In the genomic region with DNA sequence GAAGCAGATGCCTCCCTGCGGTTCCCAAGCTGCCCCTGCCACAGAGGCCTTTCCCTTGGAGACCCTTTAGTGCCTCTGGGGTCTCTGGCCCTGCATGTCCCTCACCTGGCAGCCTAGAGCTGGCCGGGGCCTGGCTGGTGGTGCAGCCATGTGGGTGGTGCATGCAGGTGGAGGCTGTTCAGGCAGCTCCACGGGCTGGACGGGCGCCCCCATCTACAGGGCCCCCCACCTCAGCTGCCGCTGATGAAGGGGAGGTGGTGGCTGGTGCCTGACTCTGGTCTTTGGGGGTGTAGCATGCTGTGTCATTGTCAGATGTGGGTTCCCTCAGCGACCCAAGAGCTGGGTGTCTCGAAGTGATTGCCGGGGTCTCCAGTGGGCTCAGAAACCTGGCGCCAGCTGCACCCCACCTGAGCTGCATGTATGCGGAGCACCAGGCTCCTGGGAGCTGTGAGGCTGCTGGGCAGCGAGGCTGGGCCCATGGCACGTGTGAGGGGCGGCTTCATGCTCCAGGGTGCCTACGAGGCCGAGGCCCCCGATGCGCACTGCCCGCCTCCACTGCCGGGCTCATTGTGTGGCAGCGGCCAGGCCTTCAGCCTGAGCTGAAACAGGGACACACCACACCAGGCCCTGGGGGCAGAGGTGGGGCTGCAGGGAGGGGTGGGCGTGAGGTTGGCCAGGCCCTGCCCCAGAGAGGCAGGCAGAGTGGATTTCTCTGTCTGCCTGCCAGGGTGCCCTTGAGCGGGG, we compare ENCODE assay signal across 24 cellular contexts. TPM values are rescaled to one million over a fixed set of nuclear protein-coding genes. Genes with fewer than 3 reads are reported as not detected.
DNase-seq lines count a peak whose midpoint lies in the region; ATAC-seq and TF ChIP-seq lines count a peak whose summit lies in the region.
"Had no signal": no experiment of that assay in that cellular context is flagged by ENCODE, and none has a peak within 500 bp of the region (broad histone marks: within the 10 kb centered on the region; RNA-seq: fewer than 3 reads in every experiment).

No MANE protein-coding gene starts in this region.

- CTCF ChIA-PET in SK-N-SH (lab: Yijun Ruan, JAX), result interaction anchor here (0.6 to 14.2 kb wide), 11 partner anchors 9 to 103 kb away, joined by 3 to 188 read pairs (median 4); no protein-coding TSS in a partner anchor

- no peak overlapping the region for H3K4me3 Mint-ChIP-seq in effector memory CD8-positive, alpha-beta T cell
- H3K4me3 Mint-ChIP-seq: activated CD4-positive, alpha-beta memory T cell treated with anti-CD3 and anti-CD28 coated beads for 36 hours; CD8-positive, alpha-beta memory T cell; nephron progenitor cell had no signal

- H3K9me3 Mint-ChIP-seq in effector memory CD8-positive, alpha-beta T cell, result no peaks in the 10 kb centered on the region
- H3K9me3 Mint-ChIP-seq: activated CD4-positive, alpha-beta memory T cell treated with anti-CD3 and anti-CD28 coated beads for 36 hours; activated naive CD4-positive, alpha-beta T cell treated with anti-CD3 and anti-CD28 coated beads, Interleukin-2, amount 50 U/mL, for 72 hours; activated T-helper 2 cell treated with anti-CD3 and anti-CD28 coated beads, Interferon-gamma antibody, Interleukin-2, Interleukin-4, amounts not matched to agents 10 μg/mL and 5 μg/mL and 100 μg/mL, durations not matched to agents 14 hours and 24 hours and 36 hours; nephron progenitor cell had no signal

- TF ChIP-seq CTCF in SK-N-SH (IDR thresholded peaks at IDR 0.05) (no peak), lower lobe of right lung (IDR thresholded peaks at IDR 0.05) (no peak), upper lobe of left lung (IDR thresholded peaks at IDR 0.05) (no peak)

- no peak for TF ChIP-seq RAD21 in SK-N-SH (IDR thresholded peaks at IDR 0.05; ENCODE audit: low read length)

- peaks cover 28 to 44% of the 10 kb centered on the region in 2 donors for H3K4me1 Mint-ChIP-seq in effector memory CD8-positive, alpha-beta T cell (ENCODE audit: low read depth in 2 of 2)

- ATAC-seq in SK-N-SH treated with all-trans-retinoic acid at 6 μM for 48 hours, result no peak
- ATAC-seq in lower lobe of right lung, result no peak
- no peak for ATAC-seq in upper lobe of left lung (ENCODE audit: low FRiP score in 2 of 2)
- no peak for ATAC-seq in HG03196 (IDR thresholded peaks at IDR 0.05; ENCODE audit: unreplicated experiment)
- no peak for ATAC-seq in effector memory CD8-positive, alpha-beta T cell (replicated peaks)
- ATAC-seq: activated naive CD4-positive, alpha-beta T cell treated with anti-CD3 and anti-CD28 coated beads, Interleukin-2, amount 50 U/mL, for 72 hours; left ventricle myocardium superior had no signal

- TF ChIP-seq POLR2A in upper lobe of left lung (IDR thresholded peaks at IDR 0.05), result no peak

- H2AFZ ChIP-seq in SK-N-SH (ENCODE audit: low read depth), result no peak overlapping the region
- H2AFZ ChIP-seq: hepatocyte had no signal

- no peak overlapping the region for H3K4me2 ChIP-seq in SK-N-SH
- H3K4me2 ChIP-seq: hepatocyte had no signal

- no peaks in the 10 kb centered on the region for H3K9me2 ChIP-seq in SK-N-SH

- H4K20me1 ChIP-seq in SK-N-SH (ENCODE audit: insufficient read depth), result no peaks in the 10 kb centered on the region

- H3K79me2 ChIP-seq in SK-N-SH (ENCODE audit: insufficient read depth), result no peaks in the 10 kb centered on the region
- H3K79me2 ChIP-seq: hepatocyte had no signal

- H3K4me3 ChIP-seq in SK-N-SH (ENCODE audit: low read depth in 2 of 2, low read length in 1 of 2) (no peak overlapping the region), lower lobe of right lung (no peak overlapping the region), upper lobe of left lung (no peak overlapping the region)
- H3K4me3 ChIP-seq: hepatocyte, mucosa of descending colon had no signal

- H3K27ac Mint-ChIP-seq in effector memory CD8-positive, alpha-beta T cell, result peak overlapping the region in 1 of 2 donors; percentile 98
- H3K27ac Mint-ChIP-seq: activated CD4-positive, alpha-beta memory T cell treated with anti-CD3 and anti-CD28 coated beads for 36 hours; activated naive CD4-positive, alpha-beta T cell treated with anti-CD3 and anti-CD28 coated beads, Interleukin-2, amount 50 U/mL, for 72 hours; activated T-helper 2 cell treated with anti-CD3 and anti-CD28 coated beads, Interferon-gamma antibody, Interleukin-2, Interleukin-4, amounts not matched to agents 10 μg/mL and 5 μg/mL and 100 μg/mL, durations not matched to agents 14 hours and 24 hours and 36 hours; nephron progenitor cell; progenitor cell of endocrine pancreas had no signal

- H3K36me3 Mint-ChIP-seq in effector memory CD8-positive, alpha-beta T cell (ENCODE audit: insufficient read depth), result peaks cover 12% of the 10 kb centered on the region
- H3K36me3 Mint-ChIP-seq: activated CD4-positive, alpha-beta memory T cell treated with anti-CD3 and anti-CD28 coated beads for 36 hours; activated naive CD4-positive, alpha-beta T cell treated with anti-CD3 and anti-CD28 coated beads, Interleukin-2, amount 50 U/mL, for 72 hours; CD8-positive, alpha-beta memory T cell had no signal

- H3K4me1 ChIP-seq in SK-N-SH (ENCODE audit: control insufficient read depth in 1 of 2, insufficient read depth in 2 of 2, low read depth in 1 of 2, low read length in 1 of 2), result peaks cover 33 to 42% of the 10 kb centered on the region in 2 experiments; a peak in 3 of 4 replicates
- H3K4me1 ChIP-seq in lower lobe of right lung, result peaks cover 62% of the 10 kb centered on the region
- peaks cover 40 to 72% (median 63%) of the 10 kb centered on the region in 4 donors for H3K4me1 ChIP-seq in upper lobe of left lung

- intact Hi-C loops in lower lobe of right lung (cut with DNase I), result no loop called here

- peaks cover 22% of the 10 kb centered on the region for H3F3A ChIP-seq in SK-N-SH (replicated peaks; ENCODE audit: insufficient read depth)

- H3K9me3 ChIP-seq in SK-N-SH, result no peaks in the 10 kb centered on the region
- H3K9me3 ChIP-seq in lower lobe of right lung, result no peaks in the 10 kb centered on the region
- no peaks in the 10 kb centered on the region for H3K9me3 ChIP-seq in upper lobe of left lung
- H3K9me3 ChIP-seq: mucosa of descending colon had no signal

- H3K27me3 Mint-ChIP-seq in effector memory CD8-positive, alpha-beta T cell, result no peaks in the 10 kb centered on the region
- H3K27me3 Mint-ChIP-seq: activated CD4-positive, alpha-beta memory T cell treated with anti-CD3 and anti-CD28 coated beads for 36 hours; progenitor cell of endocrine pancreas had no signal

- POLR2A ChIA-PET in SK-N-SH (lab: Yijun Ruan, JAX), result interaction anchor here (1.1 kb wide), 1 partner anchor 16 kb away, joined by 4 read pairs; no protein-coding TSS in a partner anchor

- no peak overlapping the region for H3K9ac ChIP-seq in SK-N-SH

- H3K27me3 ChIP-seq in SK-N-SH (ENCODE audit: insufficient read depth), result no peaks in the 10 kb centered on the region
- no peaks in the 10 kb centered on the region for H3K27me3 ChIP-seq in lower lobe of right lung (ENCODE audit: low read depth)
- no peaks in the 10 kb centered on the region for H3K27me3 ChIP-seq in upper lobe of left lung
- H3K27me3 ChIP-seq: hepatocyte had no signal

- H3K27ac ChIP-seq in SK-N-SH (ENCODE audit: low read depth in 2 of 2, low read length in 1 of 2) (peak overlapping the region in 1 of 2 experiments; percentile 8; a peak in 1 of 4 replicates), caudate nucleus (ENCODE audit: low read depth, low read length) (peak overlapping the region; percentile 67), lower lobe of right lung (peak overlapping the region; percentile 41), upper lobe of left lung (peak overlapping the region; percentile 25 to 77 (median 61))
- H3K27ac ChIP-seq: hepatocyte had no signal

- 89% methylated on average over 6 of the region's 23 CpGs for WGBS in SK-N-SH (ENCODE audit: low lambda C conversion rate)
- 88 to 100% methylated on average over 1 to 23 of the region's 23 CpGs for WGBS in upper lobe of left lung, 2 donors

- peaks cover 0 to 16% of the 10 kb centered on the region in 2 experiments for H3K36me3 ChIP-seq in SK-N-SH (replicated peaks in 1 of 2; ENCODE audit: control insufficient read depth in 1 of 2, insufficient read depth in 2 of 2, low read length in 1 of 2)
- peaks cover 30% of the 10 kb centered on the region for H3K36me3 ChIP-seq in lower lobe of right lung
- H3K36me3 ChIP-seq in upper lobe of left lung, result peaks cover 0 to 34% (median 21%) of the 10 kb centered on the region in 4 donors

- TF ChIP-seq EP300 in SK-N-SH (IDR thresholded peaks at IDR 0.05; ENCODE audit: borderline replicate concordance in 1 of 2, low read depth in 1 of 2, low read length in 1 of 2) (no peak), upper lobe of left lung (IDR thresholded peaks at IDR 0.05) (no peak)

- DNase-seq in SK-N-SH, result peak; percentile 88
- no peak for DNase-seq in caudate nucleus (lab: John Stamatoyannopoulos, UW)
- DNase-seq in lower lobe of right lung, result no peak
- peak in 1 of 2 donors; percentile 84 for DNase-seq in upper lobe of left lung
- DNase-seq in D341Med (ENCODE audit: low spot score), result no peak
- DNase-seq in effector memory CD8-positive, alpha-beta T cell, result no peak
- DNase-seq: 8988T; activated CD4-positive, alpha-beta memory T cell treated with anti-CD3 and anti-CD28 coated beads for 36 hours; AML-193; aorta; CD8-positive, alpha-beta memory T cell; central memory CD4-positive, alpha-beta T cell; DMS153; left ventricle myocardium superior; mucosa of descending colon; MV-4-11; NCI-H1694 treated with DMSO at 0.1 percent for 48 hours; nephron progenitor cell had no signal

TF ChIP-seq in SK-N-SH, 30 proteins besides CTCF, POLR2A, EP300 and RAD21 (continues in another document):
- 0 out of 2 replicates have a peak, but pooled peaks have one; percentile 48 for TF ChIP-seq FOXJ3 (CRISPR knock-in tag; IDR thresholded peaks at IDR 0.05)

RNA-seq across cellular contexts. Expression of gene BAIAP2, which starts 57.0 kb away (rescaled TPM):
- polyA plus RNA-seq in SK-N-SH (2012; rRNA removed), result 15.5 and 19.8 TPM in 2 replicates
- polyA plus RNA-seq in SK-N-SH (2012; cell fraction: cytosol; rRNA removed), result 10.3 and 14.6 TPM in 2 replicates
- 39.2 and 39.3 TPM in 2 replicates for polyA plus RNA-seq in SK-N-SH (2012; cell fraction: nucleus; rRNA removed)
- 119 TPM for total RNA-seq in lower lobe of right lung
- total RNA-seq in upper lobe of left lung, result 100 to 1,000 TPM in 5 of 6 donors, 10 to 100 TPM in 1; 90.7 to 231 (median 123) TPM
